ENCODE assay signal across 1 cellular context in genomic region chr11:69167130-69167915, GRCh38.
TF ChIP-seq lines count a peak whose summit lies in the region.

No MANE protein-coding gene starts in this region.

TF ChIP-seq in GM12878, 131 proteins besides CTCF, POLR2A, EP300 and RAD21:
- TF ChIP-seq LARP7 (IDR thresholded peaks at IDR 0.05) = peak; percentile 16; the same call in 1 of the 2 replicates
- TF ChIP-seq POLR2AphosphoS5 (IDR thresholded peaks at IDR 0.05; ENCODE audit: low read length) = 0 out of 2 replicates have a peak, but pooled peaks have one; percentile 17
- TF ChIP-seq ZBTB33 (IDR thresholded peaks at IDR 0.05) = no peak
- TF ChIP-seq SMARCA5 (IDR thresholded peaks at IDR 0.05) = 0 out of 2 replicates have a peak, but pooled peaks have one; percentile 6
TF ChIP-seq in GM12878: peak in this region for 3.
